Comparison of ENCODE assay signal across 1 cellular context in the genomic region with DNA sequence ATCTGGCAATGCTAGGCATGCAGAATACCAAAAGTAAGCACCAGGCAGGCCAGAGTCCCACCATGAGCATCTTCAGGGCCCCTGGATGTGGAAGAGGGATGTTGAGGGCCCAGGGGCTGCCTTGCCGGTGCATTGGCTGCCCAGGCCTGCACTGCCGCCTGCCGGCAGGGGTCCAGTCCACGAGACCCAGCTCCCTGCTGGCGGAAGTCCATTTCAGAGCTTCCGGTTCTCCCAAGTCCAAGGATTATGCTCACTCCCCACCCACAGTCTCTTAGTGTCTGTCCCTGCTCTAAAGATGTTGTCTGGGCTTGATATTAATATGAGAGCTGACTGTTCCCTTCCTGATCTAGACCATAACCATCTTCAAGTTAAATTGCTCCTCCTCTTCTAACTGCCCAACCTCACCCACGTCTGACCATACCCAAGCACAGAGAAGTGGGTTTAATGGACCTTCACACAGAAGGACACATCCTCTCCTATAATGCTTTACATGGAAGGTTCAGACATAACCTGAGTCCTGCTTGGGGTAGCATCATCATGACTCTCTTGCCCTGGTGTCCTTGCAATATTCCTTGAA.
A peak's percentile ranks its signal among the peaks of the same experiment; 100 is the strongest.
TF ChIP-seq lines count a peak whose summit lies in the region.

No MANE protein-coding gene starts in this region.

TF ChIP-seq in HEK293, 187 proteins besides CTCF, POLR2A, EP300 and RAD21 (continued from another document):
- TF ChIP-seq, protein P1, sequence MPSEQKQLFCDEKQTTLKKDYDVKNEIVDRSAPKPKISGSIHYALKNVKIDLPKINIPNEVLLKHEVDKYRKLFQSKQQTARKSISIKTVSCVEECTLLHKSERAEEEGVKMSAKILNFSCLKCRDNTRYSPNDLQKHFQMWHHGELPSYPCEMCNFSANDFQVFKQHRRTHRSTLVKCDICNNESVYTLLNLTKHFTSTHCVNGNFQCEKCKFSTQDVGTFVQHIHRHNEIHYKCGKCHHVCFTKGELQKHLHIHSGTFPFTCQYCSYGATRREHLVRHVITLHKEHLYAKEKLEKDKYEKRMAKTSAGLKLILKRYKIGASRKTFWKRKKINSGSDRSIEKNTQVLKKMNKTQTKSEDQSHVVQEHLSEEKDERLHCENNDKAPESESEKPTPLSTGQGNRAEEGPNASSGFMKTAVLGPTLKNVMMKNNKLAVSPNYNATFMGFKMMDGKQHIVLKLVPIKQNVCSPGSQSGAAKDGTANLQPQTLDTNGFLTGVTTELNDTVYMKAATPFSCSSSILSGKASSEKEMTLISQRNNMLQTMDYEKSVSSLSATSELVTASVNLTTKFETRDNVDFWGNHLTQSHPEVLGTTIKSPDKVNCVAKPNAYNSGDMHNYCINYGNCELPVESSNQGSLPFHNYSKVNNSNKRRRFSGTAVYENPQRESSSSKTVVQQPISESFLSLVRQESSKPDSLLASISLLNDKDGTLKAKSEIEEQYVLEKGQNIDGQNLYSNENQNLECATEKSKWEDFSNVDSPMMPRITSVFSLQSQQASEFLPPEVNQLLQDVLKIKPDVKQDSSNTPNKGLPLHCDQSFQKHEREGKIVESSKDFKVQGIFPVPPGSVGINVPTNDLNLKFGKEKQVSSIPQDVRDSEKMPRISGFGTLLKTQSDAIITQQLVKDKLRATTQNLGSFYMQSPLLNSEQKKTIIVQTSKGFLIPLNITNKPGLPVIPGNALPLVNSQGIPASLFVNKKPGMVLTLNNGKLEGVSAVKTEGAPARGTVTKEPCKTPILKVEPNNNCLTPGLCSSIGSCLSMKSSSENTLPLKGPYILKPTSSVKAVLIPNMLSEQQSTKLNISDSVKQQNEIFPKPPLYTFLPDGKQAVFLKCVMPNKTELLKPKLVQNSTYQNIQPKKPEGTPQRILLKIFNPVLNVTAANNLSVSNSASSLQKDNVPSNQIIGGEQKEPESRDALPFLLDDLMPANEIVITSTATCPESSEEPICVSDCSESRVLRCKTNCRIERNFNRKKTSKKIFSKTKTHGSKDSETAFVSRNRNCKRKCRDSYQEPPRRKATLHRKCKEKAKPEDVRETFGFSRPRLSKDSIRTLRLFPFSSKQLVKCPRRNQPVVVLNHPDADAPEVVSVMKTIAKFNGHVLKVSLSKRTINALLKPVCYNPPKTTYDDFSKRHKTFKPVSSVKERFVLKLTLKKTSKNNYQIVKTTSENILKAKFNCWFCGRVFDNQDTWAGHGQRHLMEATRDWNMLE (tag by site-specific recombination; conservative IDR thresholded peaks at IDR 0.05; ENCODE audit: low read depth), result peak; percentile 37
- TF ChIP-seq ZNF16 (tag by site-specific recombination; IDR thresholded peaks at IDR 0.05; ENCODE audit: low read depth) (no peak), ZBTB17 (tag by site-specific recombination; IDR thresholded peaks at IDR 0.05) (0 out of 2 replicates have a peak, but pooled peaks have one; percentile 21), EGR2 (tag by site-specific recombination; IDR thresholded peaks at IDR 0.05; ENCODE audit: low read depth) (peak; percentile 50; the same call in 1 of the 2 replicates), ZNF335 (tag by site-specific recombination; conservative IDR thresholded peaks at IDR 0.05) (peak; percentile 30; the same call in 1 of the 2 replicates), ZNF302 (tag by site-specific recombination; IDR thresholded peaks at IDR 0.05; ENCODE audit: low read depth) (no peak), TCF7L2 (IDR thresholded peaks at IDR 0.05; ENCODE audit: borderline replicate concordance, low read depth, low read length) (no peak), ZBTB8A (tag by site-specific recombination; IDR thresholded peaks at IDR 0.05) (no peak), OSR2 (tag by site-specific recombination; IDR thresholded peaks at IDR 0.05) (no peak), ZNF391 (tag by site-specific recombination; IDR thresholded peaks at IDR 0.05; ENCODE audit: borderline replicate concordance, low read depth) (no peak), ZNF658 (tag by site-specific recombination; IDR thresholded peaks at IDR 0.05) (no peak), ZNF184 (tag by site-specific recombination; IDR thresholded peaks at IDR 0.05) (no peak), ZNF600 (tag by site-specific recombination; IDR thresholded peaks at IDR 0.05) (no peak), ZNF626 (tag by site-specific recombination; IDR thresholded peaks at IDR 0.05) (no peak), KLF10 (tag by site-specific recombination; IDR thresholded peaks at IDR 0.05) (no peak)
- TF ChIP-seq, protein P2, sequence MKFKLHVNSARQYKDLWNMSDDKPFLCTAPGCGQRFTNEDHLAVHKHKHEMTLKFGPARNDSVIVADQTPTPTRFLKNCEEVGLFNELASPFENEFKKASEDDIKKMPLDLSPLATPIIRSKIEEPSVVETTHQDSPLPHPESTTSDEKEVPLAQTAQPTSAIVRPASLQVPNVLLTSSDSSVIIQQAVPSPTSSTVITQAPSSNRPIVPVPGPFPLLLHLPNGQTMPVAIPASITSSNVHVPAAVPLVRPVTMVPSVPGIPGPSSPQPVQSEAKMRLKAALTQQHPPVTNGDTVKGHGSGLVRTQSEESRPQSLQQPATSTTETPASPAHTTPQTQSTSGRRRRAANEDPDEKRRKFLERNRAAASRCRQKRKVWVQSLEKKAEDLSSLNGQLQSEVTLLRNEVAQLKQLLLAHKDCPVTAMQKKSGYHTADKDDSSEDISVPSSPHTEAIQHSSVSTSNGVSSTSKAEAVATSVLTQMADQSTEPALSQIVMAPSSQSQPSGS (tag by site-specific recombination; IDR thresholded peaks at IDR 0.05; ENCODE audit: low read depth), result no peak
- TF ChIP-seq, protein P3, sequence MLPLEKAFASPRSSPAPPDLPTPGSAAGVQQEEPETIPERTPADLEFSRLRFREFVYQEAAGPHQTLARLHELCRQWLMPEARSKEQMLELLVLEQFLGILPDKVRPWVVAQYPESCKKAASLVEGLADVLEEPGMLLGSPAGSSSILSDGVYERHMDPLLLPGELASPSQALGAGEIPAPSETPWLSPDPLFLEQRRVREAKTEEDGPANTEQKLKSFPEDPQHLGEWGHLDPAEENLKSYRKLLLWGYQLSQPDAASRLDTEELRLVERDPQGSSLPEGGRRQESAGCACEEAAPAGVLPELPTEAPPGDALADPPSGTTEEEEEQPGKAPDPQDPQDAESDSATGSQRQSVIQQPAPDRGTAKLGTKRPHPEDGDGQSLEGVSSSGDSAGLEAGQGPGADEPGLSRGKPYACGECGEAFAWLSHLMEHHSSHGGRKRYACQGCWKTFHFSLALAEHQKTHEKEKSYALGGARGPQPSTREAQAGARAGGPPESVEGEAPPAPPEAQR (tag by site-specific recombination; IDR thresholded peaks at IDR 0.05), result no peak
- TF ChIP-seq, protein P4, sequence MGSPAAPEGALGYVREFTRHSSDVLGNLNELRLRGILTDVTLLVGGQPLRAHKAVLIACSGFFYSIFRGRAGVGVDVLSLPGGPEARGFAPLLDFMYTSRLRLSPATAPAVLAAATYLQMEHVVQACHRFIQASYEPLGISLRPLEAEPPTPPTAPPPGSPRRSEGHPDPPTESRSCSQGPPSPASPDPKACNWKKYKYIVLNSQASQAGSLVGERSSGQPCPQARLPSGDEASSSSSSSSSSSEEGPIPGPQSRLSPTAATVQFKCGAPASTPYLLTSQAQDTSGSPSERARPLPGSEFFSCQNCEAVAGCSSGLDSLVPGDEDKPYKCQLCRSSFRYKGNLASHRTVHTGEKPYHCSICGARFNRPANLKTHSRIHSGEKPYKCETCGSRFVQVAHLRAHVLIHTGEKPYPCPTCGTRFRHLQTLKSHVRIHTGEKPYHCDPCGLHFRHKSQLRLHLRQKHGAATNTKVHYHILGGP (tag by site-specific recombination; IDR thresholded peaks at IDR 0.05), result no peak
- TF ChIP-seq, protein P5, sequence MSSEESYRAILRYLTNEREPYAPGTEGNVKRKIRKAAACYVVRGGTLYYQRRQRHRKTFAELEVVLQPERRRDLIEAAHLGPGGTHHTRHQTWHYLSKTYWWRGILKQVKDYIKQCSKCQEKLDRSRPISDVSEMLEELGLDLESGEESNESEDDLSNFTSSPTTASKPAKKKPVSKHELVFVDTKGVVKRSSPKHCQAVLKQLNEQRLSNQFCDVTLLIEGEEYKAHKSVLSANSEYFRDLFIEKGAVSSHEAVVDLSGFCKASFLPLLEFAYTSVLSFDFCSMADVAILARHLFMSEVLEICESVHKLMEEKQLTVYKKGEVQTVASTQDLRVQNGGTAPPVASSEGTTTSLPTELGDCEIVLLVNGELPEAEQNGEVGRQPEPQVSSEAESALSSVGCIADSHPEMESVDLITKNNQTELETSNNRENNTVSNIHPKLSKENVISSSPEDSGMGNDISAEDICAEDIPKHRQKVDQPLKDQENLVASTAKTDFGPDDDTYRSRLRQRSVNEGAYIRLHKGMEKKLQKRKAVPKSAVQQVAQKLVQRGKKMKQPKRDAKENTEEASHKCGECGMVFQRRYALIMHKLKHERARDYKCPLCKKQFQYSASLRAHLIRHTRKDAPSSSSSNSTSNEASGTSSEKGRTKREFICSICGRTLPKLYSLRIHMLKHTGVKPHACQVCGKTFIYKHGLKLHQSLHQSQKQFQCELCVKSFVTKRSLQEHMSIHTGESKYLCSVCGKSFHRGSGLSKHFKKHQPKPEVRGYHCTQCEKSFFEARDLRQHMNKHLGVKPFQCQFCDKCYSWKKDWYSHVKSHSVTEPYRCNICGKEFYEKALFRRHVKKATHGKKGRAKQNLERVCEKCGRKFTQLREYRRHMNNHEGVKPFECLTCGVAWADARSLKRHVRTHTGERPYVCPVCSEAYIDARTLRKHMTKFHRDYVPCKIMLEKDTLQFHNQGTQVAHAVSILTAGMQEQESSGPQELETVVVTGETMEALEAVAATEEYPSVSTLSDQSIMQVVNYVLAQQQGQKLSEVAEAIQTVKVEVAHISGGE (tag by site-specific recombination; conservative IDR thresholded peaks at IDR 0.05; ENCODE audit: low read depth), result no peak
